ENCODE assay signal across 23 cellular contexts in genomic region chr4:146435962-146436361, GRCh38.
"Had no signal": no experiment of that assay in that cellular context is flagged by ENCODE, and none has a peak within 500 bp of the region (broad histone marks: within the 10 kb centered on the region; RNA-seq: fewer than 3 reads in every experiment).

No MANE protein-coding gene starts in this region.

- H3K4me3 Mint-ChIP-seq: memory B cell; naive thymus-derived CD8-positive, alpha-beta T cell; stimulated activated effector memory CD8-positive, alpha-beta T cell treated with anti-CD3 and anti-CD28 coated beads, Interleukin-12 subunit alpha, Interleukin-12 subunit beta, amount 100 ng/mL, for 72 hours; type B pancreatic cell had no signal

- H3K4me2 ChIP-seq: hepatocyte, smooth muscle cell had no signal

- H3K4me1 ChIP-seq: lower lobe of right lung, suprapubic skin had no signal

- H3K27ac Mint-ChIP-seq: memory B cell; naive thymus-derived CD8-positive, alpha-beta T cell; stimulated activated effector memory CD8-positive, alpha-beta T cell treated with anti-CD3 and anti-CD28 coated beads, Interleukin-12 subunit alpha, Interleukin-12 subunit beta, amount 100 ng/mL, for 72 hours; type B pancreatic cell had no signal

- H3K9me3 ChIP-seq: esophagus muscularis mucosa, left ventricle myocardium inferior, lower lobe of right lung, neutrophil, suprapubic skin, thyroid gland had no signal

- DNase-seq: effector CD4-positive, alpha-beta T cell; foreskin melanocyte; head of caudate nucleus; kidney; left cardiac atrium; left ventricle myocardium inferior; lower lobe of right lung; naive thymus-derived CD8-positive, alpha-beta T cell; stimulated activated CD4-positive, alpha-beta T cell treated with anti-CD3 and anti-CD28 coated beads, Interleukin-4, amount 100 ng/mL, for 1 hour; stimulated activated CD8-positive, alpha-beta memory T cell treated with anti-CD3 and anti-CD28 coated beads, Interleukin-4, amount 100 ng/mL, for 48 hours; stimulated activated naive CD8-positive, alpha-beta T cell treated with anti-CD3 and anti-CD28 coated beads, Interleukin-15, Interleukin-2, amounts not matched to agents 100 U/mL and 50 U/mL, for 24 hours; thyroid gland had no signal

- H2AFZ ChIP-seq: hepatocyte had no signal

- H3K79me2 ChIP-seq: hepatocyte had no signal

- H3K36me3 Mint-ChIP-seq: stimulated activated effector memory CD8-positive, alpha-beta T cell treated with anti-CD3 and anti-CD28 coated beads, Interleukin-12 subunit alpha, Interleukin-12 subunit beta, amount 100 ng/mL, for 72 hours had no signal

- H3K27me3 Mint-ChIP-seq: memory B cell; naive thymus-derived CD8-positive, alpha-beta T cell; type B pancreatic cell had no signal

- H3K27me3 ChIP-seq: esophagus muscularis mucosa, hepatocyte, neutrophil, suprapubic skin, thyroid gland had no signal

- ATAC-seq: left cardiac atrium; lower lobe of right lung; naive thymus-derived CD8-positive, alpha-beta T cell; sciatic nerve; stimulated activated effector memory CD8-positive, alpha-beta T cell treated with anti-CD3 and anti-CD28 coated beads, Interleukin-12 subunit alpha, Interleukin-12 subunit beta, amount 100 ng/mL, for 72 hours; stimulated activated naive CD8-positive, alpha-beta T cell treated with anti-CD3 and anti-CD28 coated beads, Interleukin-15, Interleukin-2, amounts not matched to agents 100 U/mL and 50 U/mL, for 24 hours had no signal

- H3K4me1 Mint-ChIP-seq: memory B cell; stimulated activated effector memory CD8-positive, alpha-beta T cell treated with anti-CD3 and anti-CD28 coated beads, Interleukin-12 subunit alpha, Interleukin-12 subunit beta, amount 100 ng/mL, for 72 hours had no signal

- H3K9me3 Mint-ChIP-seq: memory B cell; naive thymus-derived CD8-positive, alpha-beta T cell; stimulated activated effector memory CD8-positive, alpha-beta T cell treated with anti-CD3 and anti-CD28 coated beads, Interleukin-12 subunit alpha, Interleukin-12 subunit beta, amount 100 ng/mL, for 72 hours had no signal

- H3K4me3 ChIP-seq: coronary artery, esophagus muscularis mucosa, hepatocyte, left ventricle myocardium inferior, lower lobe of right lung, smooth muscle cell, suprapubic skin, thyroid gland had no signal

- H3K27ac ChIP-seq: coronary artery, epithelial cell of prostate, esophagus muscularis mucosa, hepatocyte, left ventricle myocardium inferior, lower lobe of right lung, neutrophil, suprapubic skin, thyroid gland had no signal

- H3K36me3 ChIP-seq: esophagus muscularis mucosa, left ventricle myocardium inferior, lower lobe of right lung, neutrophil, suprapubic skin, thyroid gland had no signal
